ENCODE assay signal across 19 cellular contexts in genomic region chr6:22247916-22248482, GRCh38. TPM values are rescaled to one million over a fixed set of nuclear protein-coding genes. Genes with fewer than 3 reads are reported as not detected.
A peak's percentile ranks its signal among the peaks of the same experiment; 100 is the strongest.
DNase-seq lines count a peak whose midpoint lies in the region; ATAC-seq and TF ChIP-seq lines count a peak whose summit lies in the region.
"Had no signal": no experiment of that assay in that cellular context is flagged by ENCODE, and none has a peak within 500 bp of the region (broad histone marks: within the 10 kb centered on the region; RNA-seq: fewer than 3 reads in every experiment).

No MANE protein-coding gene starts in this region.

- peaks cover 4% of the 10 kb centered on the region for H3K27me3 Mint-ChIP-seq in brain
- H3K27me3 Mint-ChIP-seq: activated naive CD8-positive, alpha-beta T cell had no signal

- WGBS in right cardiac atrium = 76% methylated on average over 4 of the region's 4 CpGs
- 77 to 83% methylated on average over 4 of the region's 4 CpGs for WGBS in lower leg skin, 2 donors
- WGBS in tibial nerve, 2 donors = 78 to 94% methylated on average over 4 of the region's 4 CpGs

- H3K9me3 Mint-ChIP-seq in brain = peaks cover 10 to 31% (median 20%) of the 10 kb centered on the region in 5 experiments

- H3K4me1 ChIP-seq in right cardiac atrium (ENCODE audit: control insufficient read depth, insufficient read depth, low read length) = no peaks in the 10 kb centered on the region
- peaks cover 0 to 28% (median 0%) of the 10 kb centered on the region in 4 donors for H3K4me1 ChIP-seq in tibial nerve

- H3K27ac Mint-ChIP-seq in brain = peak overlapping the region; percentile 5 to 98 (median 48)
- H3K27ac Mint-ChIP-seq: activated naive CD8-positive, alpha-beta T cell had no signal

- H3K27me3 ChIP-seq in right cardiac atrium (ENCODE audit: control insufficient read depth, insufficient read depth) (no peaks in the 10 kb centered on the region), tibial nerve (no peaks in the 10 kb centered on the region)
- H3K27me3 ChIP-seq: heart left ventricle had no signal

- peak overlapping the region in 1 of 5 experiments; percentile 22 for H3K4me3 Mint-ChIP-seq in brain
- H3K4me3 Mint-ChIP-seq: activated naive CD8-positive, alpha-beta T cell had no signal

- H3K4me3 ChIP-seq in right cardiac atrium (ENCODE audit: low read length) = no peak overlapping the region
- H3K4me3 ChIP-seq in lower leg skin (ENCODE audit: low read depth, poor library complexity, severe bottlenecking) = no peak overlapping the region
- H3K4me3 ChIP-seq in tibial nerve = no peak overlapping the region
- H3K4me3 ChIP-seq: heart left ventricle had no signal

- TF ChIP-seq CTCF in brain (conservative IDR thresholded peaks at IDR 0.05) = no peak
- no peak for TF ChIP-seq CTCF in lower leg skin (IDR thresholded peaks at IDR 0.05)
- no peak for TF ChIP-seq CTCF in tibial nerve (IDR thresholded peaks at IDR 0.05)

- H3K9me3 ChIP-seq in right cardiac atrium (ENCODE audit: control insufficient read depth, low read length) (no peaks in the 10 kb centered on the region), tibial nerve (peaks cover 0 to under 1% (median 0%) of the 10 kb centered on the region in 4 donors)

- peaks cover 66% of the 10 kb centered on the region for H3K4me1 Mint-ChIP-seq in brain

- TF ChIP-seq EP300 in tibial nerve (IDR thresholded peaks at IDR 0.05) = no peak

- DNase-seq in left cardiac atrium (no peak), right cardiac atrium (no peak), kidney glomerular epithelial cell (lab: John Stamatoyannopoulos, UW) (peak; percentile 6), NOMO-1 treated with dmso at 0.1 percent for 144 hours (lab: John Stamatoyannopoulos, UW; ENCODE audit: unreplicated experiment) (no peak), lower leg skin (ENCODE audit: low spot score in 2 of 2) (no peak), tibial nerve (ENCODE audit: low spot score in 2 of 2) (no peak)
- DNase-seq: activated CD4-positive, alpha-beta T cell treated with anti-CD3 and anti-CD28 coated beads for 48 hours; activated T-cell treated with anti-CD3 and anti-CD28 coated beads for 4 hours; cerebellar nuclear complex; COR-L47; heart left ventricle; kidney; NCI-H2029 treated with DMSO at 0.1 percent for 48 hours had no signal

- TF ChIP-seq POLR2A in lower leg skin (IDR thresholded peaks at IDR 0.05) (no peak), tibial nerve (IDR thresholded peaks at IDR 0.05) (no peak)

- peaks cover 14% of the 10 kb centered on the region for H3K36me3 Mint-ChIP-seq in brain
- H3K36me3 Mint-ChIP-seq: activated naive CD8-positive, alpha-beta T cell had no signal

- intact Hi-C loops in left cardiac atrium (cut with DNase I) = no loop called here
- intact Hi-C loops in right cardiac atrium (cut with DNase I) = no loop called here
- intact Hi-C loops in lower leg skin (cut with DNase I; ENCODE audit: low total_unique reads) = no loop called here

- H3K36me3 ChIP-seq in tibial nerve = no peaks in the 10 kb centered on the region
- H3K36me3 ChIP-seq: heart left ventricle had no signal

- H3K27ac ChIP-seq in right cardiac atrium (ENCODE audit: low read length) (no peak overlapping the region), tibial nerve (no peak overlapping the region)
- H3K27ac ChIP-seq: RWPE1 had no signal

- ATAC-seq in left cardiac atrium = peak; percentile 23 to 30
- no peak for ATAC-seq in right cardiac atrium
- ATAC-seq in GM19395 (IDR thresholded peaks at IDR 0.05; ENCODE audit: unreplicated experiment) = no peak

RNA-seq across cellular contexts. Expression of gene PRL, which starts 48.8 kb away (rescaled TPM):
- total RNA-seq in left cardiac atrium (not detected), right cardiac atrium (not detected), lower leg skin (not detected), tibial nerve (not detected)
- polyA plus RNA-seq in right cardiac atrium (not detected), brain (ENCODE audit: insufficient read depth, low read depth, low replicate concordance) (not detected)
- total RNA-seq: heart left ventricle, kidney, myocyte, temporal lobe had no signal
- polyA plus RNA-seq: heart left ventricle had no signal

Comparison
In these comparisons a context has a peak if more than half of its experiments do, and no peak if none do; other contexts are left out.
1. ATAC-seq: peak in left cardiac atrium (2 of 2); none in right cardiac atrium (0 of 2) and GM19395 (single experiment).